Comparison of ENCODE assay signal across 18 cellular contexts in genomic region chr7:5350600-5351385, GRCh38.
A peak's percentile ranks its signal among the peaks of the same experiment; 100 is the strongest.
DNase-seq lines count a peak whose midpoint lies in the region; ATAC-seq, FAIRE-seq and TF ChIP-seq lines count a peak whose summit lies in the region.
"Had no signal": no experiment of that assay in that cellular context is flagged by ENCODE, and none has a peak within 500 bp of the region (broad histone marks: within the 10 kb centered on the region; RNA-seq: fewer than 3 reads in every experiment).

No MANE protein-coding gene starts in this region.

- H3K4me3 Mint-ChIP-seq in endothelial cell (ENCODE audit: unreplicated experiment), result peak overlapping the region; percentile 21
- H3K4me3 Mint-ChIP-seq: CD8-positive, alpha-beta memory T cell had no signal

- H3K9ac ChIP-seq in IMR-90 (ENCODE audit: low read depth, low read length), result no peak overlapping the region
- no peak overlapping the region for H3K9ac ChIP-seq in stomach smooth muscle (ENCODE audit: low read length in 2 of 2)
- H3K9ac ChIP-seq: BLaER1, SK-N-SH had no signal

- DNase-seq in IMR-90, result no peak
- DNase-seq in endothelial cell (ENCODE audit: low spot score), result no peak
- no peak for DNase-seq in dorsolateral prefrontal cortex
- DNase-seq in NCI-H187 treated with DMSO at 0.1 percent for 48 hours (lab: John Stamatoyannopoulos, UW), result no peak
- DNase-seq in GM12891 (ENCODE audit: insufficient read length, low spot score), result no peak
- DNase-seq: CD8-positive, alpha-beta memory T cell; HCEC 1CT; KG1; NCI-H1092 treated with DMSO at 0.1 percent for 48 hours; NCI-H1694 treated with DMSO at 0.1 percent for 48 hours; NCI-H446; PC-9 had no signal

- no peak overlapping the region for H3K14ac ChIP-seq in IMR-90 (replicated peaks; ENCODE audit: low read depth, low read length)

- H3K4ac ChIP-seq in IMR-90 (ENCODE audit: low read depth, low read length), result no peak overlapping the region

- CTCF ChIA-PET in IMR-90 (lab: Yijun Ruan, JAX), result no interaction called here

- H3K27me3 ChIP-seq in IMR-90 (ENCODE audit: control insufficient read depth, insufficient read depth, low read length), result no peaks in the 10 kb centered on the region
- no peaks in the 10 kb centered on the region for H3K27me3 ChIP-seq in layer of hippocampus (ENCODE audit: control insufficient read depth, insufficient read depth, low read length)
- H3K27me3 ChIP-seq in stomach smooth muscle (ENCODE audit: control insufficient read depth in 1 of 2, insufficient read depth in 2 of 2, low read length in 2 of 2), result no peaks in the 10 kb centered on the region
- H3K27me3 ChIP-seq in dorsolateral prefrontal cortex, result no peaks in the 10 kb centered on the region
- H3K27me3 ChIP-seq: BLaER1 had no signal

- dilution Hi-C loops in IMR-90 (cut with HindIII; ENCODE audit: low sequenced_read_pairs, unreplicated experiment), result no loop called here

- no peak overlapping the region for H3K56ac ChIP-seq in IMR-90 (ENCODE audit: extremely low read depth, insufficient read depth, low read length)

- TF ChIP-seq CTCF in IMR-90 (conservative IDR thresholded peaks at IDR 0.05; ENCODE audit: low read depth, low read length) (no peak), endothelial cell (IDR thresholded peaks at IDR 0.05; ENCODE audit: unreplicated experiment) (no peak), dorsolateral prefrontal cortex (IDR thresholded peaks at IDR 0.05 in 54 of 56, conservative IDR thresholded peaks at IDR 0.05 in 2 of 56; ENCODE audit: low read depth in 1 of 56, partially characterized antibody in 56 of 56) (no peak)

- in situ Hi-C loops in IMR-90 (cut with MboI; ENCODE audit: low sequenced_read_pairs), result no loop called here

- no peak overlapping the region for H2BK5ac ChIP-seq in IMR-90 (ENCODE audit: low read depth, low read length, poor library complexity, severe bottlenecking)

- H2BK15ac ChIP-seq in IMR-90 (ENCODE audit: low read depth, low read length), result no peak overlapping the region

- 92% methylated on average over 7 of the region's 23 CpGs; no CpG with 5 or more reads in 1 of the 2 experiments for WGBS in IMR-90 (ENCODE audit: extremely low coverage in 2 of 2, insufficient read length in 1 of 2), 2 experiments

- no peak overlapping the region for H4K91ac ChIP-seq in IMR-90 (ENCODE audit: insufficient read depth, low read depth, low read length)

- H3K9me1 ChIP-seq in IMR-90 (ENCODE audit: insufficient read depth, low read length), result peaks cover 19% of the 10 kb centered on the region

- no peak overlapping the region for H2AFZ ChIP-seq in IMR-90 (replicated peaks; ENCODE audit: low read length, poor library complexity)
- H2AFZ ChIP-seq: PC-9 had no signal

- intact Hi-C loops in IMR-90 (cut with micrococcal nuclease), result no loop called here
- intact Hi-C loops in dorsolateral prefrontal cortex (cut with DNase I), result no loop called here

- H3K4me3 ChIP-seq in IMR-90 (ENCODE audit: insufficient read depth, low read depth, low read length) (no peak overlapping the region), stomach smooth muscle (ENCODE audit: low read length in 2 of 2) (no peak overlapping the region), dorsolateral prefrontal cortex (no peak overlapping the region)
- H3K4me3 ChIP-seq: BLaER1, PC-9 had no signal

- TF ChIP-seq RAD21 in IMR-90 (IDR thresholded peaks at IDR 0.05; ENCODE audit: low read length), result no peak

- H4K8ac ChIP-seq in IMR-90 (ENCODE audit: low read depth in 2 of 2, low read length in 2 of 2), result no peak overlapping the region

- no peak for ATAC-seq in IMR-90 (ENCODE audit: low read depth)
- ATAC-seq in HG03175 (IDR thresholded peaks at IDR 0.05; ENCODE audit: unreplicated experiment), result no peak

- H3K36me3 Mint-ChIP-seq in endothelial cell (ENCODE audit: low read depth, unreplicated experiment), result peaks cover 62% of the 10 kb centered on the region

- H3K4me1 Mint-ChIP-seq in endothelial cell (ENCODE audit: unreplicated experiment), result no peaks in the 10 kb centered on the region

- H2AK9ac ChIP-seq in IMR-90 (replicated peaks; ENCODE audit: low read depth, low read length, poor library complexity), result peak overlapping the region; percentile 55

- no peak overlapping the region for H3K27ac Mint-ChIP-seq in endothelial cell (ENCODE audit: unreplicated experiment)

- H3K27me3 Mint-ChIP-seq in endothelial cell (ENCODE audit: unreplicated experiment), result peaks cover 28% of the 10 kb centered on the region
- H3K27me3 Mint-ChIP-seq: CD8-positive, alpha-beta memory T cell had no signal

- H3K4me1 ChIP-seq in IMR-90 (ENCODE audit: control insufficient read depth, insufficient read depth, low read length) (peaks cover 10% of the 10 kb centered on the region), stomach smooth muscle (ENCODE audit: control insufficient read depth, insufficient read depth, low read length) (peaks cover 59% of the 10 kb centered on the region)

- no peak overlapping the region for H3K23ac ChIP-seq in IMR-90 (ENCODE audit: low read depth, low read length)

- H3K4me2 ChIP-seq in IMR-90 (ENCODE audit: low read depth, low read length), result no peak overlapping the region
- H3K4me2 ChIP-seq: BLaER1, PC-9, SK-N-SH had no signal

- H3K79me1 ChIP-seq in IMR-90 (ENCODE audit: low read depth in 1 of 2, low read length in 2 of 2), result peaks cover 5 to 87% of the 10 kb centered on the region in 2 experiments

- no peak overlapping the region for H2BK20ac ChIP-seq in IMR-90 (ENCODE audit: low read depth, low read length)

- no TSS peak for BruUV-seq in IMR-90 (replicated peaks; lab: Mats Ljungman, UMichigan)

- POLR2A ChIA-PET in IMR-90 (lab: Charles Lee; ENCODE audit: unreplicated experiment), result no interaction called here

- H3K27ac ChIP-seq in IMR-90 (ENCODE audit: insufficient read depth, low read length) (no peak overlapping the region), layer of hippocampus (ENCODE audit: low read depth, low read length) (peak overlapping the region; percentile 38), stomach smooth muscle (ENCODE audit: low read length) (peak overlapping the region; percentile 49), dorsolateral prefrontal cortex (peak overlapping the region in 3 of 59 donors; percentile 7 to 74 (median 21))
- H3K27ac ChIP-seq: BLaER1, HL-60, PC-9 had no signal

- FAIRE-seq in GM12891 (lab: Jason Lieb, UNC), result no peak

- no peak overlapping the region for H4K5ac ChIP-seq in IMR-90 (ENCODE audit: low read depth, low read length)

- no peak for TF ChIP-seq POLR2A in IMR-90 (IDR thresholded peaks at IDR 0.05; ENCODE audit: low read depth, low read length)
- no peak for TF ChIP-seq POLR2A in GM12891 (IDR thresholded peaks at IDR 0.05; ENCODE audit: low read depth, low read length)

- H3K9me3 ChIP-seq in IMR-90 (ENCODE audit: control insufficient read depth, insufficient read depth, low read length) (no peaks in the 10 kb centered on the region), stomach smooth muscle (ENCODE audit: control insufficient read depth in 2 of 2, low read length in 2 of 2) (no peaks in the 10 kb centered on the region)
- H3K9me3 ChIP-seq: BLaER1, SK-N-SH had no signal

- no peak overlapping the region for H2AK5ac ChIP-seq in IMR-90 (ENCODE audit: low read depth, low read length)

- H3K9me3 Mint-ChIP-seq in endothelial cell (ENCODE audit: unreplicated experiment), result no peaks in the 10 kb centered on the region
- H3K9me3 Mint-ChIP-seq: CD8-positive, alpha-beta memory T cell had no signal

- no peak overlapping the region for H2BK120ac ChIP-seq in IMR-90 (ENCODE audit: low read depth, low read length)

- H3K36me3 ChIP-seq in IMR-90 (ENCODE audit: control insufficient read depth, insufficient read depth, low read length) (peaks cover 70% of the 10 kb centered on the region), stomach smooth muscle (ENCODE audit: control insufficient read depth in 2 of 2, insufficient read depth in 2 of 2, low read length in 2 of 2) (peaks cover 9 to 30% of the 10 kb centered on the region in 2 donors)

- H4K20me1 ChIP-seq in IMR-90 (ENCODE audit: insufficient read depth, low read length), result peaks cover 72% of the 10 kb centered on the region

- no peak overlapping the region for H3K18ac ChIP-seq in IMR-90 (ENCODE audit: low read depth, low read length)

TF ChIP-seq in IMR-90, 13 proteins besides CTCF, POLR2A, EP300 and RAD21:
- TF ChIP-seq RCOR1 (IDR thresholded peaks at IDR 0.05; ENCODE audit: insufficient replicate concordance, low read length) (no peak), BHLHE40 (IDR thresholded peaks at IDR 0.05; ENCODE audit: low read depth, low read length) (no peak), FOS (IDR thresholded peaks at IDR 0.05; ENCODE audit: low read depth, low read length) (no peak), SMC3 (IDR thresholded peaks at IDR 0.05; ENCODE audit: low read depth, low read length) (no peak), MXI1 (IDR thresholded peaks at IDR 0.05; ENCODE audit: borderline replicate concordance, low read depth, low read length) (no peak)

TF ChIP-seq in GM12891, 5 proteins besides CTCF, POLR2A, EP300 and RAD21:
- TF ChIP-seq TAF1 (IDR thresholded peaks at IDR 0.05; ENCODE audit: low read depth, low read length), result no peak
- no peak for TF ChIP-seq PAX5 (IDR thresholded peaks at IDR 0.05; ENCODE audit: insufficient read depth, low read length, severe bottlenecking)
- TF ChIP-seq SPI1 (IDR thresholded peaks at IDR 0.05; ENCODE audit: low read depth, low read length), result no peak
- TF ChIP-seq POLR2AphosphoS5 (IDR thresholded peaks at IDR 0.05; ENCODE audit: low read depth, low read length), result no peak
- no peak for TF ChIP-seq POU2F2 (IDR thresholded peaks at IDR 0.05; ENCODE audit: low read depth, low read length)
